ENCODE assay signal across 27 cellular contexts in the genomic region with DNA sequence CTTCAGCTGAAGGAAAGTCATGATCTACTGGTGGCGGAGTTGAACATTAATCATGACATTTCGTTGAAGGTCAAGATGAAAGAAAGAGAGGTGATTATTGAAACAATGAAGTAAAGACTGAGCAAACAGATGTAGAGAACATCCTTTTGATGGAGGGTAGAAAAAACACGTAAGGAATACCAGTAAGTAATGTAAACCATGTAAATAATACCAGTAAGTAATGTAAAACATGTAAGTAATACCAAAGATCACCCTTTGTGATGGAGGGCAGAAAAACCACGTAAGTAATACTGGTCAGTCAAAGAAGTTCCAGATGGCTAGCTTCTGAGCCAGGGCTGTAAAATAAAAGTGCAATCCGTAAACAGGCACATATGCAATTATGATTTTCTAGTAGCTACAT.
"Had no signal": no experiment of that assay in that cellular context is flagged by ENCODE, and none has a peak within 500 bp of the region (broad histone marks: within the 10 kb centered on the region; RNA-seq: fewer than 3 reads in every experiment).

No MANE protein-coding gene starts in this region.

- H3K4me1 Mint-ChIP-seq: naive thymus-derived CD8-positive, alpha-beta T cell; neural crest cell; stimulated activated effector memory CD8-positive, alpha-beta T cell treated with anti-CD3 and anti-CD28 coated beads, Interleukin-12 subunit alpha, Interleukin-12 subunit beta, amount 100 ng/mL, for 72 hours had no signal

- H3K36me3 Mint-ChIP-seq: naive thymus-derived CD8-positive, alpha-beta T cell; stimulated activated effector memory CD8-positive, alpha-beta T cell treated with anti-CD3 and anti-CD28 coated beads, Interleukin-12 subunit alpha, Interleukin-12 subunit beta, amount 100 ng/mL, for 72 hours had no signal

- H3K4me3 Mint-ChIP-seq: naive thymus-derived CD8-positive, alpha-beta T cell; nephron; neural crest cell; stimulated activated effector memory CD8-positive, alpha-beta T cell treated with anti-CD3 and anti-CD28 coated beads, Interleukin-12 subunit alpha, Interleukin-12 subunit beta, amount 100 ng/mL, for 72 hours; stimulated activated naive CD8-positive, alpha-beta T cell treated with anti-CD3 and anti-CD28 coated beads, Interleukin-15, Interleukin-2, amounts not matched to agents 100 ng/mL and 50 ng/mL, for 24 hours had no signal

- H3K9me3 Mint-ChIP-seq: nephron, neural crest cell had no signal

- H3K27ac ChIP-seq: left lung, lower lobe of right lung, pancreas, prostate gland, sigmoid colon, spleen, suprapubic skin, thoracic aorta, tibial artery, upper lobe of right lung had no signal

- H3K27me3 Mint-ChIP-seq: naive thymus-derived CD8-positive, alpha-beta T cell; stimulated activated naive CD8-positive, alpha-beta T cell treated with anti-CD3 and anti-CD28 coated beads, Interleukin-15, Interleukin-2, amounts not matched to agents 100 ng/mL and 50 ng/mL, for 24 hours had no signal

- H3K27ac Mint-ChIP-seq: naive thymus-derived CD8-positive, alpha-beta T cell; stimulated activated effector memory CD8-positive, alpha-beta T cell treated with anti-CD3 and anti-CD28 coated beads, Interleukin-12 subunit alpha, Interleukin-12 subunit beta, amount 100 ng/mL, for 72 hours; stimulated activated naive CD8-positive, alpha-beta T cell treated with anti-CD3 and anti-CD28 coated beads, Interleukin-15, Interleukin-2, amounts not matched to agents 100 ng/mL and 50 ng/mL, for 24 hours had no signal

- DNase-seq: hippocampal formation; kidney glomerular epithelial cell; left cardiac atrium; left lung; lower lobe of right lung; mammary epithelial cell; mesenchymal stem cell; naive thymus-derived CD8-positive, alpha-beta T cell; nucleus accumbens; pancreas; posterior cingulate gyrus; retina; right cardiac atrium; sigmoid colon; small intestine; spleen; stimulated activated CD4-positive, alpha-beta T cell treated with anti-CD3 and anti-CD28 coated beads, Interleukin-4, amount 100 ng/mL, for 24 hours; stimulated activated naive CD4-positive, alpha-beta T cell; tibial artery; upper lobe of right lung had no signal
